In the genomic region with DNA sequence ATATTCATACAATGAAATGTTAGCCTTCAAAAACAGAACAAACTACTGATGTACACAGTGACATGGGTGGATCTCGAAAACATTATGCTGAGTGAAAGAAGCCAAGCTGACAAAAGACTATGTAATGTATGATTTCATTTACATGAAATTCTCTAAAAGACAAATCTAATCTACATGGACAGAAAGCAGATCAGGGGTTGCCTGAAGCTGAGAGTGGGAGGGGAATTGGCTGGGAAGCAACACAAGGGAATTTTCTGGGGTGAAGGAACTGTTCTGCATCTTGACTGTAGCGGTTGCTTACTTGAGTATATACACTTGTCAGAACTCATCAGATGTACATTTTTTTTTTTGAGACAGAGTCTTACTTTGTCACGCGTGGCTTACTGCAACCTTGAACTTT, we compare ENCODE assay signal across 24 cellular contexts.
"Had no signal": no experiment of that assay in that cellular context is flagged by ENCODE, and none has a peak within 500 bp of the region (broad histone marks: within the 10 kb centered on the region; RNA-seq: fewer than 3 reads in every experiment).

No MANE protein-coding gene starts in this region.

- H3K27me3 Mint-ChIP-seq: activated naive CD8-positive, alpha-beta T cell treated with anti-CD3 and anti-CD28 coated beads, Interleukin-2, amount 50 U/mL, for 24 hours; T-cell had no signal

- H3K36me3 Mint-ChIP-seq: activated CD8-positive, alpha-beta memory T cell treated with anti-CD3 and anti-CD28 coated beads, Interleukin-2, amount 10 ng/mL, durations not matched to agents 7 days and 5 days; activated naive CD4-positive, alpha-beta T cell treated with anti-CD3 and anti-CD28 coated beads, Interleukin-2, amount 50 U/mL, for 72 hours; T-cell; WTC11 had no signal

- H3K4me3 ChIP-seq: cardiac muscle cell had no signal

- H3K27me3 ChIP-seq: brain microvascular endothelial cell, cardiac muscle cell had no signal

- H3K4me1 Mint-ChIP-seq: activated CD8-positive, alpha-beta memory T cell treated with anti-CD3 and anti-CD28 coated beads, Interleukin-2, amount 10 ng/mL, durations not matched to agents 7 days and 5 days; T-cell had no signal

- H3K27ac ChIP-seq: brain microvascular endothelial cell, cardiac muscle cell had no signal

- H3K4me3 Mint-ChIP-seq: activated CD8-positive, alpha-beta memory T cell treated with anti-CD3 and anti-CD28 coated beads, Interleukin-2, amount 10 ng/mL, durations not matched to agents 7 days and 5 days; activated naive CD8-positive, alpha-beta T cell treated with anti-CD3 and anti-CD28 coated beads, Interleukin-2, amount 50 U/mL, for 24 hours; activated T-cell treated with anti-CD3 and anti-CD28 coated beads, Interleukin-2, amount 50 U/mL, for 4 hours; T-cell; WTC11 had no signal

- H3K27ac Mint-ChIP-seq: activated CD8-positive, alpha-beta memory T cell treated with anti-CD3 and anti-CD28 coated beads, Interleukin-2, amount 10 ng/mL, durations not matched to agents 7 days and 5 days; activated naive CD4-positive, alpha-beta T cell treated with anti-CD3 and anti-CD28 coated beads, Interleukin-2, amount 50 U/mL, for 72 hours; activated naive CD8-positive, alpha-beta T cell treated with anti-CD3 and anti-CD28 coated beads, Interleukin-2, amount 50 U/mL, for 24 hours; T-cell had no signal

- DNase-seq: activated CD4-positive, alpha-beta T cell treated with anti-CD3 and anti-CD28 coated beads for 48 hours; activated CD4-positive, alpha-beta T cell treated with anti-CD3 and anti-CD28 coated beads, Interleukin-2, amount 50 U/mL, for 48 hours; activated CD4-positive, CD25-positive, alpha-beta regulatory T cell treated with anti-CD3 and anti-CD28 coated beads, Interleukin-2, amount 50 U/mL, for 72 hours; activated CD8-positive, alpha-beta memory T cell treated with anti-CD3 and anti-CD28 coated beads, Interleukin-2, amount 10 ng/mL, durations not matched to agents 7 days and 5 days; activated effector memory CD4-positive, alpha-beta T cell treated with anti-CD3 and anti-CD28 coated beads, Interleukin-2, amount 50 U/mL, for 16 hours; activated naive CD4-positive, alpha-beta T cell treated with Interleukin-2 at 50 U/mL for 16 hours; activated naive CD8-positive, alpha-beta T cell treated with anti-CD3 and anti-CD28 coated beads, Interleukin-2, amount 50 U/mL, for 24 hours; activated T-cell treated with anti-CD3 and anti-CD28 coated beads, Interleukin-2, amount 50 U/mL, for 4 hours; brain microvascular endothelial cell; Kasumi-1; KBM-7; NCI-H1105 treated with DMSO at 0.1 percent for 48 hours; NCI-H1436 treated with DMSO at 0.1 percent for 48 hours; NCI-H2171; NCI-H2227 treated with DMSO at 0.1 percent for 48 hours; NCI-H446 treated with DMSO at 0.1 percent for 48 hours; NCI-H524 treated with DMSO at 0.1 percent for 48 hours; NK-92 treated with Interleukin-12 subunit alpha and Interleukin-12 subunit beta, amount 100 ng/mL, for 24 hours; OCI-M1; SHP77 treated with DMSO at 0.1 percent for 48 hours; T-cell had no signal

- ATAC-seq: activated CD8-positive, alpha-beta memory T cell treated with anti-CD3 and anti-CD28 coated beads, Interleukin-2, amount 10 ng/mL, durations not matched to agents 7 days and 5 days; activated naive CD4-positive, alpha-beta T cell treated with anti-CD3 and anti-CD28 coated beads, Interleukin-2, amount 50 U/mL, for 72 hours; activated naive CD8-positive, alpha-beta T cell treated with anti-CD3 and anti-CD28 coated beads, Interleukin-2, amount 50 U/mL, for 24 hours; activated T-cell treated with anti-CD3 and anti-CD28 coated beads, Interleukin-2, amount 50 U/mL, for 4 hours; T-cell; WTC11 had no signal

- H3K36me3 ChIP-seq: brain microvascular endothelial cell, cardiac muscle cell had no signal

- H3K9me3 Mint-ChIP-seq: activated naive CD4-positive, alpha-beta T cell treated with anti-CD3 and anti-CD28 coated beads, Interleukin-2, amount 50 U/mL, for 72 hours; activated naive CD8-positive, alpha-beta T cell treated with anti-CD3 and anti-CD28 coated beads, Interleukin-2, amount 50 U/mL, for 24 hours; activated T-cell treated with anti-CD3 and anti-CD28 coated beads, Interleukin-2, amount 50 U/mL, for 4 hours; T-cell; WTC11 had no signal
